In the genomic region with DNA sequence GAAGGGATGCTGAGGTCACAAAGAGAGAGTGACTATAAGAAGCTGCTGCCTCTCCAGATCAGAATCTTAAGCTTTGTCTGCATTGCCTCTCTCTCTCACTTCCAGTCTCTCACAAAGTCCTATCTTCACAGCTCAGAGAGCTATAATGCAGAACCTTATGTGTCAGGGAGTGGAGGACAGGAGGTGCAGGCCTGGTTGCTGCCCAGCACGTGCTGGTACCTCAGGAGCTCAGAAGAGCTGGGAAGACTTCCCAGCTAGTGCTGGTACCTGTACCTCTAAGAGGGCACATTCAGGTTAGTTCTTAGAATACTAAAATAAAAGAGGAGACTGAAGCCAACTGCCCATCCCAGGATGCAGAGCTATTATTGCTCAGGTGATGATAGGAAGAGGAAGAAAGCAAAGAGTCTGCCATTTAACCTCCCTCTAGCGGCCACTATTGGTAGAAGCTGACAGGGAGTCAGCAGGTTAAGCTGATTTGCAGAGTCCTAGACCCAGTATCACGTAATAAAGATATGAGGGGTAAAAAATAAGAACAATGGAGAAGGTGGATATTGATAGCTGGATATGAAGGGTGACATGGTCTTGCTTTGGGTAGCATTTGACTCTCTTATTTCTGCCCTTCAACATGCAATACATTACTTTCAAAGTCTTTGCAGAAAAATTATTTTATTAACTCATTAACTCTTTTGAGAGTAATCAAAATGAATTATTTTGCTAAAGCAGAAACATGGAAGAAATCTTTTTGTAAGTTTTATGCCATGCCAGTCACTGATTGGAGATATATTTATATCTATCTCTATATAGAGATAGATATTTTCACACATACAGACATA, we compare ENCODE assay signal across 9 cellular contexts.
DNase-seq lines count a peak whose midpoint lies in the region; ATAC-seq, FAIRE-seq and TF ChIP-seq lines count a peak whose summit lies in the region.
"Had no signal": no experiment of that assay in that cellular context is flagged by ENCODE, and none has a peak within 500 bp of the region (broad histone marks: within the 10 kb centered on the region; RNA-seq: fewer than 3 reads in every experiment).

No MANE protein-coding gene starts in this region.

- H3F3A ChIP-seq in DOHH2 (ENCODE audit: control insufficient read depth, insufficient read depth), result no peaks in the 10 kb centered on the region

- H4K20me1 ChIP-seq in DOHH2 (ENCODE audit: control insufficient read depth, insufficient read depth, low read depth, low read length), result no peaks in the 10 kb centered on the region

- FAIRE-seq in HTR-8/SVneo (lab: Jason Lieb, UNC), result no peak

- DNase-seq in HTR-8/SVneo (ENCODE audit: insufficient read length, low spot score), result peak; percentile 44
- DNase-seq in SK-MEL-5 (ENCODE audit: low read depth, low spot score), result peak; percentile 77
- peak; percentile 36 for DNase-seq in activated naive CD4-positive, alpha-beta T cell treated with anti-CD3 and anti-CD28 coated beads, Interleukin-2, amount 50 U/mL, for 16 hours
- DNase-seq in iPS DF 6.9 (ENCODE audit: low read depth, low spot score), result peak; percentile 22
- DNase-seq in stimulated activated CD4-positive, alpha-beta T cell treated with anti-CD3 and anti-CD28 coated beads, TNF-alpha, amount 100 ng/mL, for 24 hours (ENCODE audit: low read depth in 3 of 3), result peak; percentile 7 to 31 (median 16)
- no peak for DNase-seq in posterior vena cava (ENCODE audit: low spot score)
- DNase-seq: gastrocnemius medialis had no signal

- peak; percentile 85 for TF ChIP-seq CTCF in DOHH2 (IDR thresholded peaks at IDR 0.05; ENCODE audit: low read depth, low read length, poor library complexity, severe bottlenecking)

- no peak overlapping the region for H3K4me2 ChIP-seq in DOHH2 (ENCODE audit: low read length)

- in situ Hi-C loops in SK-MEL-5 (cut with HindIII; ENCODE audit: low pct_unique_long_range_greater_than_20kb, low sequenced_read_pairs), result no loop called here

- intact Hi-C loops in posterior vena cava (cut with DNase I), result no loop called here

- no peaks in the 10 kb centered on the region for H3K36me3 ChIP-seq in DOHH2 (ENCODE audit: control insufficient read depth, low read length)
- no peaks in the 10 kb centered on the region for H3K36me3 ChIP-seq in iPS DF 6.9 (ENCODE audit: control insufficient read depth, insufficient read depth, low read length)
- H3K36me3 ChIP-seq: gastrocnemius medialis had no signal

- peak; percentile 81 for ATAC-seq in GM21390 (IDR thresholded peaks at IDR 0.05; ENCODE audit: unreplicated experiment)

- no peaks in the 10 kb centered on the region for H3K27me3 ChIP-seq in DOHH2 (ENCODE audit: control insufficient read depth, low read length)
- H3K27me3 ChIP-seq in iPS DF 6.9 (ENCODE audit: control insufficient read depth, insufficient read depth, low read length), result no peaks in the 10 kb centered on the region
- H3K27me3 ChIP-seq: gastrocnemius medialis had no signal

- H3K27ac ChIP-seq in DOHH2 (ENCODE audit: low read depth, low read length), result no peak overlapping the region
- H3K27ac ChIP-seq in iPS DF 6.9 (ENCODE audit: low read length), result no peak overlapping the region
- H3K27ac ChIP-seq: gastrocnemius medialis had no signal

- no peaks in the 10 kb centered on the region for H3K9me2 ChIP-seq in DOHH2 (replicated peaks; ENCODE audit: control insufficient read depth, low read length)

- no peaks in the 10 kb centered on the region for H3K4me1 ChIP-seq in DOHH2 (ENCODE audit: control insufficient read depth, low read length)
- 0 out of 2 replicates have a peak, but pooled peaks cover 1% of the 10 kb centered on the region for H3K4me1 ChIP-seq in iPS DF 6.9 (ENCODE audit: control insufficient read depth, insufficient read depth, low read length)

- no peak overlapping the region for H3K4me3 ChIP-seq in DOHH2 (ENCODE audit: low read length)
- no peak overlapping the region for H3K4me3 ChIP-seq in iPS DF 6.9 (ENCODE audit: low read length)
- H3K4me3 ChIP-seq: gastrocnemius medialis had no signal

- no peaks in the 10 kb centered on the region for H3K9me3 ChIP-seq in DOHH2 (ENCODE audit: control insufficient read depth, insufficient read depth, low read length)
- H3K9me3 ChIP-seq in iPS DF 6.9 (ENCODE audit: control insufficient read depth, insufficient read depth, low read length), result no peaks in the 10 kb centered on the region
- H3K9me3 ChIP-seq: gastrocnemius medialis had no signal

- WGBS in iPS DF 6.9 (ENCODE audit: insufficient coverage, insufficient read length), result no CpG with 5 or more reads among the region's 3 CpGs

- H3K79me2 ChIP-seq in DOHH2 (ENCODE audit: control insufficient read depth, low read length), result no peaks in the 10 kb centered on the region
